15 cellular contexts compared by ENCODE assay signal in the genomic region with DNA sequence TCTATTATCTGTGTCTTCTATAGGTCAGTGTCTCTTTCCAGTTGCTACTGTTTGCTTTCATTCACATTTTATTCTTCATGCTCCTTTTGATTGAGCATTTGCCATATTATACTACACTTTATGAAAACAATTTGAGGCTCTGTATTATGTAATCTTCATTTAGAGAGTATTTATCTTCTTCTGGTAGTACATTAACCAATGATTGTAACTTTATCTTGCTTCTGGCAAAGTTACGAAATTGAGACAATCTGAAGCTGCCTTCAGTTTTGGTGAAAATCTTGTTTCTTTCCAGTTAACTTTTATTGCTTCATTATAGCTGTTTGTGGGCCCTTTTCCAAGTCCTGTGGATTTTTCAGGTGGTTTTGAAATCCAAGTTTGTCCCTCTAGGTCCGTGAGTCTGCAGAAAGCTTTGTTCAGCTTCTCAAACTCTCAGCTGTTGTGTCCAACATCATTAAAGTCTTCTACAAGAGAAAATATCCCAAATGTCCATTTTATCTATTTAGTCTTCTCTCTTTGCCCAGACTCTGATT.
DNase-seq lines count a peak whose midpoint lies in the region; ATAC-seq, FAIRE-seq and TF ChIP-seq lines count a peak whose summit lies in the region.
"Had no signal": no experiment of that assay in that cellular context is flagged by ENCODE, and none has a peak within 500 bp of the region (broad histone marks: within the 10 kb centered on the region; RNA-seq: fewer than 3 reads in every experiment).

No MANE protein-coding gene starts in this region.

- in situ Hi-C loops in HepG2 (cut with HindIII; ENCODE audit: extremely low pct_ligation_motif_present, low pct_unique_long_range_greater_than_20kb): no loop called here

- H3K36me3 Mint-ChIP-seq in activated CD8-positive, alpha-beta T cell treated with anti-CD3 and anti-CD28 coated beads, Interleukin-2, amount 10 ng/mL, durations not matched to agents 7 days and 5 days (ENCODE audit: low read depth): no peaks in the 10 kb centered on the region
- H3K36me3 Mint-ChIP-seq: CD4-positive, CD25-positive, alpha-beta regulatory T cell had no signal

- no peaks in the 10 kb centered on the region for H3K4me1 Mint-ChIP-seq in activated CD8-positive, alpha-beta T cell treated with anti-CD3 and anti-CD28 coated beads, Interleukin-2, amount 10 ng/mL, durations not matched to agents 7 days and 5 days (ENCODE audit: low read depth)
- H3K4me1 Mint-ChIP-seq: CD4-positive, CD25-positive, alpha-beta regulatory T cell had no signal

- H3K9me3 Mint-ChIP-seq in activated CD8-positive, alpha-beta T cell treated with anti-CD3 and anti-CD28 coated beads, Interleukin-2, amount 10 ng/mL, durations not matched to agents 7 days and 5 days (ENCODE audit: insufficient read depth): peaks cover 15% of the 10 kb centered on the region

- FAIRE-seq in HepG2 (lab: Jason Lieb, UNC) (no peak), pancreas (lab: Jason Lieb, UNC) (no peak)
- FAIRE-seq: H1 had no signal

- no peak overlapping the region for H3K9ac ChIP-seq in HepG2 (ENCODE audit: insufficient read depth, low read depth, low read length)
- H3K9ac ChIP-seq: BLaER1 had no signal

- TF ChIP-seq POLR2A in right lobe of liver (IDR thresholded peaks at IDR 0.05) (no peak), HepG2 (IDR thresholded peaks at IDR 0.05; ENCODE audit: insufficient read depth in 1 of 2, low read depth in 2 of 2, low read length in 2 of 2) (no peak)

- H3K4me2 ChIP-seq in HepG2 (ENCODE audit: low read depth, low read length): no peak overlapping the region
- H3K4me2 ChIP-seq: BLaER1 had no signal

- TF ChIP-seq EP300 in HepG2 (IDR thresholded peaks at IDR 0.05; ENCODE audit: low read depth in 2 of 2, low read length in 2 of 2): no peak
- no peak for TF ChIP-seq EP300 in HepG2 (CRISPR knock-in tag; IDR thresholded peaks at IDR 0.05; ENCODE audit: borderline replicate concordance)

- TF ChIP-seq CTCF in right lobe of liver (IDR thresholded peaks at IDR 0.05): no peak
- TF ChIP-seq CTCF in HepG2 (CRISPR knock-in tag; IDR thresholded peaks at IDR 0.05): no peak
- TF ChIP-seq CTCF in epithelial cell of proximal tubule (conservative IDR thresholded peaks at IDR 0.05; ENCODE audit: low read depth, low read length): no peak
- TF ChIP-seq CTCF in pancreas (IDR thresholded peaks at IDR 0.05): no peak

- H3K79me2 ChIP-seq in HepG2 (ENCODE audit: insufficient read depth, low read length): no peaks in the 10 kb centered on the region

- POLR2A ChIA-PET in HepG2 (lab: Yijun Ruan, JAX): no interaction called here
- POLR2A ChIA-PET in activated CD8-positive, alpha-beta T cell treated with anti-CD3 and anti-CD28 coated beads, Interleukin-2, amount 10 ng/mL, durations not matched to agents 7 days and 5 days (lab: Charles Lee): no interaction called here

- ATAC-seq in right lobe of liver: peak in 3 of 4 donors; percentile 61 to 66 (median 65)
- ATAC-seq in HepG2: no peak
- ATAC-seq in pancreas: peak in 3 of 4 donors; percentile 44 to 63 (median 50)
- no peak for ATAC-seq in activated CD8-positive, alpha-beta T cell treated with anti-CD3 and anti-CD28 coated beads, Interleukin-2, amount 10 ng/mL, durations not matched to agents 7 days and 5 days
- no peak for ATAC-seq in HG03432 (IDR thresholded peaks at IDR 0.05; ENCODE audit: unreplicated experiment)

- H4K20me1 ChIP-seq in HepG2 (ENCODE audit: insufficient read depth, low read length): no peaks in the 10 kb centered on the region
- H4K20me1 ChIP-seq: BLaER1 had no signal

- H3K4me3 Mint-ChIP-seq in activated CD8-positive, alpha-beta T cell treated with anti-CD3 and anti-CD28 coated beads, Interleukin-2, amount 10 ng/mL, durations not matched to agents 7 days and 5 days: no peak overlapping the region
- H3K4me3 Mint-ChIP-seq: CD4-positive, CD25-positive, alpha-beta regulatory T cell had no signal

- intact Hi-C loops in right lobe of liver (cut with DNase I): no loop called here
- intact Hi-C loops in HepG2 (cut with micrococcal nuclease; ENCODE audit: unreplicated experiment): no loop called here
- intact Hi-C loops in pancreas (cut with DNase I): no loop called here

- H3K27ac Mint-ChIP-seq in activated CD8-positive, alpha-beta T cell treated with anti-CD3 and anti-CD28 coated beads, Interleukin-2, amount 10 ng/mL, durations not matched to agents 7 days and 5 days: no peak overlapping the region
- H3K27ac Mint-ChIP-seq: CD4-positive, CD25-positive, alpha-beta regulatory T cell had no signal

- BruUV-seq in HepG2 (replicated peaks; lab: Mats Ljungman, UMichigan): no TSS peak

- no peaks in the 10 kb centered on the region for H3K9me3 ChIP-seq in right lobe of liver
- H3K9me3 ChIP-seq in HepG2 (ENCODE audit: low read length): no peaks in the 10 kb centered on the region
- H3K9me3 ChIP-seq in pancreas: no peaks in the 10 kb centered on the region
- H3K9me3 ChIP-seq: BLaER1, HAP-1 had no signal

- WGBS in right lobe of liver (ENCODE audit: insufficient coverage, low coverage, low lambda C conversion rate, missing lambda C conversion rate): 21% methylated on average over 2 of the region's 2 CpGs
- 2% methylated on average over 2 of the region's 2 CpGs for whole genome bisulfite sequencing in HepG2 (ENCODE audit: low lambda C conversion rate)
- 6 to 8% methylated on average over 2 of the region's 2 CpGs for WGBS in pancreas, 2 donors

- DNase-seq in right lobe of liver (no peak), HepG2 (ENCODE audit: low spot score) (no peak), epithelial cell of proximal tubule (ENCODE audit: low read depth) (peak; percentile 26), pancreas (no peak)
- DNase-seq in activated CD8-positive, alpha-beta T cell treated with anti-CD3 and anti-CD28 coated beads, Interleukin-2, amount 10 ng/mL, durations not matched to agents 7 days and 5 days: no peak
- DNase-seq in activated CD8-positive, alpha-beta memory T cell treated with anti-CD3 and anti-CD28 coated beads, Interleukin-2, amount 50 U/mL, for 4 hours: no peak
- DNase-seq: 8988T; AML-193; CD4-positive, CD25-positive, alpha-beta regulatory T cell; DMS 273 treated with DMSO at 0.1 percent for 48 hours had no signal

- H2AFZ ChIP-seq in HepG2 (ENCODE audit: low read length): no peak overlapping the region

- no peaks in the 10 kb centered on the region for H3K36me3 ChIP-seq in right lobe of liver
- no peaks in the 10 kb centered on the region for H3K36me3 ChIP-seq in HepG2 (replicated peaks in 1 of 2; ENCODE audit: control insufficient read depth in 1 of 2, insufficient read depth in 2 of 2, low read length in 2 of 2)
- H3K36me3 ChIP-seq in pancreas: no peaks in the 10 kb centered on the region
- H3K36me3 ChIP-seq: BLaER1, HAP-1 had no signal

- H3K27me3 ChIP-seq in right lobe of liver: no peaks in the 10 kb centered on the region
- no peaks in the 10 kb centered on the region for H3K27me3 ChIP-seq in HepG2 (ENCODE audit: control insufficient read depth in 1 of 2, insufficient read depth in 2 of 2, low read length in 2 of 2)
- no peaks in the 10 kb centered on the region for H3K27me3 ChIP-seq in pancreas
- H3K27me3 ChIP-seq: BLaER1 had no signal

- CTCF ChIA-PET in HepG2 (lab: Yijun Ruan, JAX; ENCODE audit: low intra/inter-chr PET ratio, low total read pairs): no interaction called here
- CTCF ChIA-PET in activated CD8-positive, alpha-beta T cell treated with anti-CD3 and anti-CD28 coated beads, Interleukin-2, amount 10 ng/mL, durations not matched to agents 7 days and 5 days (lab: Charles Lee): no interaction called here

- H3K4me3 ChIP-seq in right lobe of liver (no peak overlapping the region), HepG2 (replicated peaks in 1 of 3; ENCODE audit: insufficient read depth in 1 of 3, low read depth in 2 of 3, low read length in 3 of 3) (no peak overlapping the region), epithelial cell of proximal tubule (ENCODE audit: low read depth, low read length) (no peak overlapping the region), pancreas (no peak overlapping the region)
- H3K4me3 ChIP-seq: BLaER1, HAP-1 had no signal

- H3K27ac ChIP-seq in right lobe of liver (no peak overlapping the region), HepG2 (ENCODE audit: extremely low read length, insufficient read depth, low read length) (no peak overlapping the region), pancreas (no peak overlapping the region)
- H3K27ac ChIP-seq: BLaER1, HL-60 had no signal

- no peaks in the 10 kb centered on the region for H3K27me3 Mint-ChIP-seq in activated CD8-positive, alpha-beta T cell treated with anti-CD3 and anti-CD28 coated beads, Interleukin-2, amount 10 ng/mL, durations not matched to agents 7 days and 5 days (ENCODE audit: low read depth)
- H3K27me3 Mint-ChIP-seq: CD4-positive, CD25-positive, alpha-beta regulatory T cell had no signal

- H3K4me1 ChIP-seq in right lobe of liver (peaks cover 0 to 15% (median 0%) of the 10 kb centered on the region in 4 donors), HepG2 (ENCODE audit: insufficient read depth, low read length) (no peaks in the 10 kb centered on the region), pancreas (peaks cover 7 to 21% (median 20%) of the 10 kb centered on the region in 3 donors)
- H3K4me1 ChIP-seq: BLaER1 had no signal

- TF ChIP-seq RAD21 in HepG2 (CRISPR knock-in tag; IDR thresholded peaks at IDR 0.05): no peak

TF ChIP-seq in HepG2, 621 proteins besides CTCF, POLR2A, EP300 and RAD21 (continues in another document):
- TF ChIP-seq HCFC1 (IDR thresholded peaks at IDR 0.05; ENCODE audit: low read depth, low read length) (no peak), ZNF792 (CRISPR knock-in tag; IDR thresholded peaks at IDR 0.05) (no peak), MTF2 (CRISPR knock-in tag; IDR thresholded peaks at IDR 0.05; ENCODE audit: borderline replicate concordance) (no peak), NPAS2 (CRISPR knock-in tag; IDR thresholded peaks at IDR 0.05; ENCODE audit: borderline replicate concordance) (no peak), NFYC (CRISPR knock-in tag; IDR thresholded peaks at IDR 0.05) (no peak), ISL2 (CRISPR knock-in tag; IDR thresholded peaks at IDR 0.05) (no peak), FOXK2 (IDR thresholded peaks at IDR 0.05) (no peak), NFE2 (CRISPR knock-in tag; IDR thresholded peaks at IDR 0.05) (no peak), SKI (IDR thresholded peaks at IDR 0.05; ENCODE audit: partially characterized antibody) (no peak), ZNF30 (CRISPR knock-in tag; IDR thresholded peaks at IDR 0.05) (no peak)

Comparison
In these comparisons a context has a peak if more than half of its experiments do, and no peak if none do; other contexts are left out.
1. ATAC-seq: peak in right lobe of liver (3 of 4) and pancreas (3 of 4); none in HepG2 (single experiment), activated CD8-positive, alpha-beta T cell treated with anti-CD3 and anti-CD28 coated beads, Interleukin-2, amount 10 ng/mL, durations not matched to agents 7 days and 5 days (single experiment) and HG03432 (single experiment).